In genomic region chr18:13684546-13684945, GRCh38 we compare ENCODE assay signal across 23 cellular contexts. TPM values are rescaled to one million over a fixed set of nuclear protein-coding genes. Genes with fewer than 3 reads are reported as not detected.
A peak's percentile ranks its signal among the peaks of the same experiment; 100 is the strongest.
DNase-seq lines count a peak whose midpoint lies in the region; ATAC-seq, FAIRE-seq and TF ChIP-seq lines count a peak whose summit lies in the region.
"Had no signal": no experiment of that assay in that cellular context is flagged by ENCODE, and none has a peak within 500 bp of the region (broad histone marks: within the 10 kb centered on the region; RNA-seq: fewer than 3 reads in every experiment).

No MANE protein-coding gene starts in this region.

- no peak overlapping the region for H3K4me2 ChIP-seq in OCI-LY7 (ENCODE audit: low read length)

- no peaks in the 10 kb centered on the region for H3K27me3 ChIP-seq in right lobe of liver
- H3K27me3 ChIP-seq: BE2C had no signal

- H3K36me3 ChIP-seq in HEK293 (ENCODE audit: control insufficient read depth in 2 of 2, insufficient read depth in 1 of 2, low read length in 2 of 2) (no peaks in the 10 kb centered on the region; a peak in 1 of 3 replicates), right lobe of liver (no peaks in the 10 kb centered on the region), OCI-LY7 (ENCODE audit: insufficient read depth, low read length) (peaks cover 32% of the 10 kb centered on the region)
- H3K36me3 ChIP-seq: BE2C had no signal

- no TSS peak for BruUV-seq in OCI-LY7 (replicated peaks; lab: Mats Ljungman, UMichigan)

- H4K20me1 ChIP-seq in OCI-LY7 (ENCODE audit: insufficient read depth, low read length) = peaks cover 21% of the 10 kb centered on the region

- CTCF ChIA-PET in HEK293 (lab: Yijun Ruan, JAX) = no interaction called here
- CTCF ChIA-PET in OCI-LY7 (lab: Charles Lee; ENCODE audit: unreplicated experiment) = no interaction called here

- ATAC-seq in right lobe of liver = no peak
- ATAC-seq: GM12878, HCT116, HepG2 had no signal

- POLR2A ChIA-PET in HEK293 (lab: Yijun Ruan, JAX) = no interaction called here
- POLR2A ChIA-PET in OCI-LY7 (lab: Charles Lee) = interaction anchor here (1.1 kb wide), 1 partner anchor 15 kb away, joined by 3 read pairs; no protein-coding TSS in a partner anchor

- TF ChIP-seq POLR2A in right lobe of liver (IDR thresholded peaks at IDR 0.05) = no peak

- H3K79me2 ChIP-seq in OCI-LY7 (ENCODE audit: insufficient read depth, low read depth, low read length) = peaks cover 71% of the 10 kb centered on the region

- no peaks in the 10 kb centered on the region for H3K9me2 ChIP-seq in OCI-LY7 (ENCODE audit: insufficient read depth, low read length)

- H3K4me3 ChIP-seq in HEK293 (ENCODE audit: low read depth, low read length) = no peak overlapping the region
- no peak overlapping the region for H3K4me3 ChIP-seq in astrocyte of the cerebellum (ENCODE audit: low read depth, low read length)
- no peak overlapping the region for H3K4me3 ChIP-seq in right lobe of liver
- no peak overlapping the region for H3K4me3 ChIP-seq in OCI-LY7 (ENCODE audit: low read depth, low read length, poor library complexity, severe bottlenecking)
- H3K4me3 ChIP-seq: GM12878 had no signal

- 100% methylated on average over 4 of the region's 4 CpGs for WGBS in right lobe of liver (ENCODE audit: insufficient coverage, low coverage, low lambda C conversion rate, missing lambda C conversion rate)

- H3K9me3 ChIP-seq in HEK293 (ENCODE audit: control insufficient read depth, insufficient read depth, low read depth, low read length) = no peaks in the 10 kb centered on the region
- H3K9me3 ChIP-seq in right lobe of liver = no peaks in the 10 kb centered on the region
- H3K9me3 ChIP-seq in OCI-LY7 (ENCODE audit: low read length) = no peaks in the 10 kb centered on the region
- H3K9me3 ChIP-seq: BE2C had no signal

- in situ Hi-C loops in astrocyte of the cerebellum (cut with HindIII; ENCODE audit: low sequenced_read_pairs) = no loop called here

- TF ChIP-seq CTCF in HEK293 (tag by site-specific recombination; IDR thresholded peaks at IDR 0.05) (no peak), astrocyte of the cerebellum (IDR thresholded peaks at IDR 0.05; ENCODE audit: low read depth, low read length, missing control alignments) (no peak), right lobe of liver (IDR thresholded peaks at IDR 0.05) (no peak), OCI-LY7 (conservative IDR thresholded peaks at IDR 0.05; ENCODE audit: low read length) (no peak)

- intact Hi-C loops in right lobe of liver (cut with DNase I) (no loop called here), OCI-LY7 (cut with micrococcal nuclease; ENCODE audit: unreplicated experiment) (no loop called here)

- H2AFZ ChIP-seq in OCI-LY7 (ENCODE audit: low read length) = no peak overlapping the region

- H3K27ac ChIP-seq in HEK293 (ENCODE audit: extremely low read depth, low read depth, low read length) (no peak overlapping the region), right lobe of liver (no peak overlapping the region), OCI-LY7 (ENCODE audit: low read depth, low read length, poor library complexity, severe bottlenecking) (no peak overlapping the region)

- FAIRE-seq in endometrium (lab: Jason Lieb, UNC) = peak; percentile 93
- FAIRE-seq in urothelium cell line (lab: Jason Lieb, UNC) = peak; percentile 79
- FAIRE-seq: A204.1, GM12878, HepG2 had no signal

- peaks cover 3% of the 10 kb centered on the region; the same call in 1 of the 2 replicates for H3K4me1 ChIP-seq in HEK293 (ENCODE audit: control insufficient read depth, insufficient read depth, low read length)
- H3K4me1 ChIP-seq in right lobe of liver = no peaks in the 10 kb centered on the region
- no peaks in the 10 kb centered on the region for H3K4me1 ChIP-seq in OCI-LY7 (ENCODE audit: insufficient read depth, low read length, poor library complexity, severe bottlenecking)
- H3K4me1 ChIP-seq: BE2C had no signal

- DNase-seq in astrocyte of the cerebellum (ENCODE audit: low read depth) (peak; percentile 6), urothelium cell line (ENCODE audit: low spot score) (no peak), right lobe of liver (no peak), OCI-LY7 (ENCODE audit: low spot score) (no peak), SHP77 treated with DMSO at 0.1 percent for 48 hours (lab: John Stamatoyannopoulos, UW) (no peak)
- DNase-seq: ACHN; BE2C; C1 segment of cervical spinal cord; CD4-positive, CD25-positive, alpha-beta regulatory T cell; CD8-positive, alpha-beta memory T cell; COR-L47; DMS 273 treated with DMSO at 0.1 percent for 48 hours; DMS53; DND-41; EL; GOT3; H7 had no signal

TF ChIP-seq in HEK293, 187 proteins besides CTCF, POLR2A, EP300 and RAD21:
- TF ChIP-seq PRDM6 (tag by site-specific recombination; IDR thresholded peaks at IDR 0.05) (0 out of 2 replicates have a peak, but pooled peaks have one; percentile 39), ZBTB11 (tag by site-specific recombination; conservative IDR thresholded peaks at IDR 0.05; ENCODE audit: low read depth) (no peak)

RNA-seq across cellular contexts. Expression of gene FAM210A, which starts 41.8 kb away (rescaled TPM):
- total RNA-seq in right lobe of liver (10 to 100 TPM in 5 of 6 experiments, 1 to 10 TPM in 1; 9.3 to 21.9 (median 11.8) TPM), OCI-LY7 (2022) (21.8 and 30.6 TPM in 2 replicates)
- total RNA-seq in OCI-LY7 (2014; rRNA removed; shearing (Covaris generic)) = 22.6 and 23.1 TPM in 2 replicates

RNA-seq across cellular contexts. Expression of gene RNMT, which starts 41.9 kb away (rescaled TPM):
- total RNA-seq in right lobe of liver (10 to 100 TPM in 1 of 6 experiments, 1 to 10 TPM in 5; 7.4 to 20.4 (median 9.0) TPM), OCI-LY7 (2022) (35.6 and 36.5 TPM in 2 replicates)
- 17.3 and 17.9 TPM in 2 replicates for total RNA-seq in OCI-LY7 (2014; rRNA removed; shearing (Covaris generic))
